1 cellular context compared by ENCODE assay signal in the genomic region with DNA sequence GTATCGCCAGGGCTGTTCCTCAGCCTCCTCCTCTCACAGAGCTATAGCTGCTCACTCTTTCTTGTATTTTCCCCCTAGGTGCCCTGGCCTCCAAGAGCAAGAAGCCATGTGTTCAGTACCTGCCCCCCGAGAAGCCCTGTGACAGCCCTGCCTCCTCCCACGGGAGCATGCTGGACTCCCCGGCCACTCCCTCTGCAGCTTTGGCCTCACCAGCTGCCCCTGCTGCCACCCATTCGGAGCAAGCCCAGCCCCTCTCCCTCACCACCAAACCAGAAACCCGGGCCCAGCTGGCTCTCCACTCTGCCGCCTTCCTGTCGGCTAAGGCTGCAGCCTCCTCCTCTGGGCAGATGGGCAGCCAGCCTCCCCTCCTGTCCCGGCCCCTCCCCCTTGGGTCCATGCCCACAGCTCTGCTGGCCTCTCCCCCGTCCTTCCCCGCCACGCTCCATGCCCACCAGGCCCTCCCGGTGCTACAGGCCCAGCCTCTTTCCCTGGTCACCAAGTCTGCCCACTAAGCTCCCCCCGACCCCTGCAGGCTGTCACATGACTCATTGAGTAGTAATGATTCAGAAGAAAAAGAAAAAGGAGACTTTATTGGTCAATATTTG.
TF ChIP-seq lines count a peak whose summit lies in the region.

No MANE protein-coding gene starts in this region.

TF ChIP-seq in HepG2, 621 proteins besides CTCF, POLR2A, EP300 and RAD21 (continued from another document and continues in another):
- TF ChIP-seq, protein P1, sequence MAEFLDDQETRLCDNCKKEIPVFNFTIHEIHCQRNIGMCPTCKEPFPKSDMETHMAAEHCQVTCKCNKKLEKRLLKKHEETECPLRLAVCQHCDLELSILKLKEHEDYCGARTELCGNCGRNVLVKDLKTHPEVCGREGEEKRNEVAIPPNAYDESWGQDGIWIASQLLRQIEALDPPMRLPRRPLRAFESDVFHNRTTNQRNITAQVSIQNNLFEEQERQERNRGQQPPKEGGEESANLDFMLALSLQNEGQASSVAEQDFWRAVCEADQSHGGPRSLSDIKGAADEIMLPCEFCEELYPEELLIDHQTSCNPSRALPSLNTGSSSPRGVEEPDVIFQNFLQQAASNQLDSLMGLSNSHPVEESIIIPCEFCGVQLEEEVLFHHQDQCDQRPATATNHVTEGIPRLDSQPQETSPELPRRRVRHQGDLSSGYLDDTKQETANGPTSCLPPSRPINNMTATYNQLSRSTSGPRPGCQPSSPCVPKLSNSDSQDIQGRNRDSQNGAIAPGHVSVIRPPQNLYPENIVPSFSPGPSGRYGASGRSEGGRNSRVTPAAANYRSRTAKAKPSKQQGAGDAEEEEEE (CRISPR knock-in tag; IDR thresholded peaks at IDR 0.05; ENCODE audit: borderline replicate concordance), result no peak
- TF ChIP-seq, protein P2, sequence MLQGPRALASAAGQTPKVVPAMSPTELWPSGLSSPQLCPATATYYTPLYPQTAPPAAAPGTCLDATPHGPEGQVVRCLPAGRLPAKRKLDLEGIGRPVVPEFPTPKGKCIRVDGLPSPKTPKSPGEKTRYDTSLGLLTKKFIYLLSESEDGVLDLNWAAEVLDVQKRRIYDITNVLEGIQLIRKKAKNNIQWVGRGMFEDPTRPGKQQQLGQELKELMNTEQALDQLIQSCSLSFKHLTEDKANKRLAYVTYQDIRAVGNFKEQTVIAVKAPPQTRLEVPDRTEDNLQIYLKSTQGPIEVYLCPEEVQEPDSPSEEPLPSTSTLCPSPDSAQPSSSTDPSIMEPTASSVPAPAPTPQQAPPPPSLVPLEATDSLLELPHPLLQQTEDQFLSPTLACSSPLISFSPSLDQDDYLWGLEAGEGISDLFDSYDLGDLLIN (CRISPR knock-in tag; IDR thresholded peaks at IDR 0.05; ENCODE audit: borderline replicate concordance), result no peak
- TF ChIP-seq ZNF570 (CRISPR knock-in tag; IDR thresholded peaks at IDR 0.05; ENCODE audit: borderline replicate concordance) (no peak), ZBTB7B (CRISPR knock-in tag; IDR thresholded peaks at IDR 0.05) (peak; percentile 42; the same call in 1 of the 2 replicates), ZNF792 (CRISPR knock-in tag; IDR thresholded peaks at IDR 0.05) (no peak), ZBTB7A (CRISPR knock-in tag; IDR thresholded peaks at IDR 0.05) (no peak), KLF13 (CRISPR knock-in tag; IDR thresholded peaks at IDR 0.05) (no peak), GFI1 (CRISPR knock-in tag; IDR thresholded peaks at IDR 0.05; ENCODE audit: borderline replicate concordance) (no peak), FOXP4 (CRISPR knock-in tag; IDR thresholded peaks at IDR 0.05) (no peak), THAP7 (CRISPR knock-in tag; IDR thresholded peaks at IDR 0.05) (no peak), ZNF678 (CRISPR knock-in tag; IDR thresholded peaks at IDR 0.05) (no peak), HDAC1 (CRISPR knock-in tag; IDR thresholded peaks at IDR 0.05) (no peak), HES4 (CRISPR knock-in tag; IDR thresholded peaks at IDR 0.05; ENCODE audit: borderline replicate concordance) (peak; percentile 52; the same call in 1 of the 2 replicates), ZNF460 (CRISPR knock-in tag; IDR thresholded peaks at IDR 0.05; ENCODE audit: borderline replicate concordance) (no peak), ZNF350 (CRISPR knock-in tag; IDR thresholded peaks at IDR 0.05; ENCODE audit: borderline replicate concordance, low read depth) (0 out of 2 replicates have a peak, but pooled peaks have one; percentile 24), FOXJ3 (CRISPR knock-in tag; IDR thresholded peaks at IDR 0.05; ENCODE audit: borderline replicate concordance) (no peak), MIER2 (CRISPR knock-in tag; IDR thresholded peaks at IDR 0.05) (no peak), TEAD3 (CRISPR knock-in tag; optimal IDR thresholded peaks at IDR 0.05; ENCODE audit: borderline replicate concordance) (no peak), KLF12 (CRISPR knock-in tag; IDR thresholded peaks at IDR 0.05; ENCODE audit: borderline replicate concordance) (no peak), HMGXB4 (CRISPR knock-in tag; IDR thresholded peaks at IDR 0.05; ENCODE audit: borderline replicate concordance in 1 of 2, low read depth in 1 of 2) (no peak), ZNF7 (CRISPR knock-in tag; IDR thresholded peaks at IDR 0.05) (no peak), ERF (CRISPR knock-in tag; IDR thresholded peaks at IDR 0.05) (0 out of 2 replicates have a peak, but pooled peaks have one; percentile 11), CHCHD3 (CRISPR knock-in tag; IDR thresholded peaks at IDR 0.05) (no peak), KLF6 (CRISPR knock-in tag; IDR thresholded peaks at IDR 0.05) (no peak), TEAD2 (CRISPR knock-in tag; IDR thresholded peaks at IDR 0.05) (no peak), ZSCAN9 (CRISPR knock-in tag; IDR thresholded peaks at IDR 0.05; ENCODE audit: borderline replicate concordance) (no peak), ZSCAN25 (CRISPR knock-in tag; IDR thresholded peaks at IDR 0.05) (no peak), MEIS2 (CRISPR knock-in tag; IDR thresholded peaks at IDR 0.05) (peak; percentile 27; the same call in 1 of the 2 replicates), ZNF430 (CRISPR knock-in tag; IDR thresholded peaks at IDR 0.05) (no peak), KDM5A (IDR thresholded peaks at IDR 0.05; ENCODE audit: borderline replicate concordance, low read length) (no peak), FOXM1 (CRISPR knock-in tag; IDR thresholded peaks at IDR 0.05) (no peak), ZNF367 (CRISPR knock-in tag; IDR thresholded peaks at IDR 0.05; ENCODE audit: borderline replicate concordance) (no peak), HOXA5 (CRISPR knock-in tag; IDR thresholded peaks at IDR 0.05) (0 out of 2 replicates have a peak, but pooled peaks have one; percentile 30)
- TF ChIP-seq, protein P3, sequence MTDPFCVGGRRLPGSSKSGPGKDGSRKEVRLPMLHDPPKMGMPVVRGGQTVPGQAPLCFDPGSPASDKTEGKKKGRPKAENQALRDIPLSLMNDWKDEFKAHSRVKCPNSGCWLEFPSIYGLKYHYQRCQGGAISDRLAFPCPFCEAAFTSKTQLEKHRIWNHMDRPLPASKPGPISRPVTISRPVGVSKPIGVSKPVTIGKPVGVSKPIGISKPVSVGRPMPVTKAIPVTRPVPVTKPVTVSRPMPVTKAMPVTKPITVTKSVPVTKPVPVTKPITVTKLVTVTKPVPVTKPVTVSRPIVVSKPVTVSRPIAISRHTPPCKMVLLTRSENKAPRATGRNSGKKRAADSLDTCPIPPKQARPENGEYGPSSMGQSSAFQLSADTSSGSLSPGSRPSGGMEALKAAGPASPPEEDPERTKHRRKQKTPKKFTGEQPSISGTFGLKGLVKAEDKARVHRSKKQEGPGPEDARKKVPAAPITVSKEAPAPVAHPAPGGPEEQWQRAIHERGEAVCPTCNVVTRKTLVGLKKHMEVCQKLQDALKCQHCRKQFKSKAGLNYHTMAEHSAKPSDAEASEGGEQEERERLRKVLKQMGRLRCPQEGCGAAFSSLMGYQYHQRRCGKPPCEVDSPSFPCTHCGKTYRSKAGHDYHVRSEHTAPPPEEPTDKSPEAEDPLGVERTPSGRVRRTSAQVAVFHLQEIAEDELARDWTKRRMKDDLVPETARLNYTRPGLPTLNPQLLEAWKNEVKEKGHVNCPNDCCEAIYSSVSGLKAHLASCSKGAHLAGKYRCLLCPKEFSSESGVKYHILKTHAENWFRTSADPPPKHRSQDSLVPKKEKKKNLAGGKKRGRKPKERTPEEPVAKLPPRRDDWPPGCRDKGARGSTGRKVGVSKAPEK (CRISPR knock-in tag; IDR thresholded peaks at IDR 0.05; ENCODE audit: borderline replicate concordance), result no peak
- TF ChIP-seq, protein P4, sequence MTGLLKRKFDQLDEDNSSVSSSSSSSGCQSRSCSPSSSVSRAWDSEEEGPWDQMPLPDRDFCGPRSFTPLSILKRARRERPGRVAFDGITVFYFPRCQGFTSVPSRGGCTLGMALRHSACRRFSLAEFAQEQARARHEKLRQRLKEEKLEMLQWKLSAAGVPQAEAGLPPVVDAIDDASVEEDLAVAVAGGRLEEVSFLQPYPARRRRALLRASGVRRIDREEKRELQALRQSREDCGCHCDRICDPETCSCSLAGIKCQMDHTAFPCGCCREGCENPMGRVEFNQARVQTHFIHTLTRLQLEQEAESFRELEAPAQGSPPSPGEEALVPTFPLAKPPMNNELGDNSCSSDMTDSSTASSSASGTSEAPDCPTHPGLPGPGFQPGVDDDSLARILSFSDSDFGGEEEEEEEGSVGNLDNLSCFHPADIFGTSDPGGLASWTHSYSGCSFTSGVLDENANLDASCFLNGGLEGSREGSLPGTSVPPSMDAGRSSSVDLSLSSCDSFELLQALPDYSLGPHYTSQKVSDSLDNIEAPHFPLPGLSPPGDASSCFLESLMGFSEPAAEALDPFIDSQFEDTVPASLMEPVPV (CRISPR knock-in tag; IDR thresholded peaks at IDR 0.05), result no peak
- TF ChIP-seq, protein P5, sequence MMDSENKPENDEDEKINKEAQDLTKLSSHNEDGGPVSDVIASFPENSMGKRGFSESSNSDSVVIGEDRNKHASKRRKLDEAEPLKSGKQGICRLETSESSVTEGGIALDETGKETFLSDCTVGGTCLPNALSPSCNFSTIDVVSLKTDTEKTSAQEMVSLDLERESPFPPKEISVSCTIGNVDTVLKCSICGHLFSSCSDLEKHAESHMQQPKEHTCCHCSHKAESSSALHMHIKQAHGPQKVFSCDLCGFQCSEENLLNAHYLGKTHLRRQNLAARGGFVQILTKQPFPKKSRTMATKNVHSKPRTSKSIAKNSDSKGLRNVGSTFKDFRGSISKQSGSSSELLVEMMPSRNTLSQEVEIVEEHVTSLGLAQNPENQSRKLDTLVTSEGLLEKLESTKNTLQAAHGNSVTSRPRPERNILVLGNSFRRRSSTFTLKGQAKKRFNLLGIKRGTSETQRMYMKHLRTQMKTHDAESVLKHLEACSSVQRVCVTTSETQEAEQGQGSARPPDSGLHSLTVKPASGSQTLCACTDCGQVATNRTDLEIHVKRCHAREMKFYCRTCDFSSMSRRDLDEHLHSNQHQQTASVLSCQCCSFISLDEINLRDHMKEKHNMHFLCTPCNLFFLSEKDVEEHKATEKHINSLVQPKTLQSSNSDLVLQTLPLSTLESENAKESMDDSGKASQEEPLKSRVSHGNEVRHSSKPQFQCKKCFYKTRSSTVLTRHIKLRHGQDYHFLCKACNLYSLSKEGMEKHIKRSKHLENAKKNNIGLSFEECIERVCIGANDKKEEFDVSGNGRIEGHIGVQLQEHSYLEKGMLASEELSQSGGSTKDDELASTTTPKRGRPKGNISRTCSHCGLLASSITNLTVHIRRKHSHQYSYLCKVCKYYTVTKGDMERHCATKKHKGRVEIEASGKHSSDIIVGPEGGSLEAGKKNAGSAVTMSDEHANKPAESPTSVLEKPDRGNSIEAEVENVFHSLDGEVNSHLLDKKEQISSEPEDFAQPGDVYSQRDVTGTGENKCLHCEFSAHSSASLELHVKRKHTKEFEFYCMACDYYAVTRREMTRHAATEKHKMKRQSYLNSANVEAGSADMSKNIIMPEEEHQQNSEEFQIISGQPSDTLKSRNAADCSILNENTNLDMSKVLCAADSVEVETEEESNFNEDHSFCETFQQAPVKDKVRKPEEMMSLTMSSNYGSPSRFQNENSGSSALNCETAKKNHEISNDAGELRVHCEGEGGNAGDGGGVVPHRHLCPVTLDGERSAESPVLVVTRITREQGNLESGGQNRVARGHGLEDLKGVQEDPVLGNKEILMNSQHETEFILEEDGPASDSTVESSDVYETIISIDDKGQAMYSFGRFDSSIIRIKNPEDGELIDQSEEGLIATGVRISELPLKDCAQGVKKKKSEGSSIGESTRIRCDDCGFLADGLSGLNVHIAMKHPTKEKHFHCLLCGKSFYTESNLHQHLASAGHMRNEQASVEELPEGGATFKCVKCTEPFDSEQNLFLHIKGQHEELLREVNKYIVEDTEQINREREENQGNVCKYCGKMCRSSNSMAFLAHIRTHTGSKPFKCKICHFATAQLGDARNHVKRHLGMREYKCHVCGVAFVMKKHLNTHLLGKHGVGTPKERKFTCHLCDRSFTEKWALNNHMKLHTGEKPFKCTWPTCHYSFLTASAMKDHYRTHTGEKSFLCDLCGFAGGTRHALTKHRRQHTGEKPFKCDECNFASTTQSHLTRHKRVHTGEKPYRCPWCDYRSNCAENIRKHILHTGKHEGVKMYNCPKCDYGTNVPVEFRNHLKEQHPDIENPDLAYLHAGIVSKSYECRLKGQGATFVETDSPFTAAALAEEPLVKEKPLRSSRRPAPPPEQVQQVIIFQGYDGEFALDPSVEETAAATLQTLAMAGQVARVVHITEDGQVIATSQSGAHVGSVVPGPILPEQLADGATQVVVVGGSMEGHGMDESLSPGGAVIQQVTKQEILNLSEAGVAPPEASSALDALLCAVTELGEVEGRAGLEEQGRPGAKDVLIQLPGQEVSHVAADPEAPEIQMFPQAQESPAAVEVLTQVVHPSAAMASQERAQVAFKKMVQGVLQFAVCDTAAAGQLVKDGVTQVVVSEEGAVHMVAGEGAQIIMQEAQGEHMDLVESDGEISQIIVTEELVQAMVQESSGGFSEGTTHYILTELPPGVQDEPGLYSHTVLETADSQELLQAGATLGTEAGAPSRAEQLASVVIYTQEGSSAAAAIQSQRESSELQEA (CRISPR knock-in tag; IDR thresholded peaks at IDR 0.05; ENCODE audit: not compliant biosample characterization), result no peak
